ENCODE assay signal across 2 cellular contexts in genomic region chr2:165773684-165774083, GRCh38.
TF ChIP-seq lines count a peak whose summit lies in the region.

No MANE protein-coding gene starts in this region.

TF ChIP-seq in HEK293, 187 proteins besides CTCF, POLR2A, EP300 and RAD21 (continued from another document and continues in another):
- TF ChIP-seq PRDM2 (tag by site-specific recombination; IDR thresholded peaks at IDR 0.05; ENCODE audit: borderline replicate concordance) (no peak), ZNF792 (tag by site-specific recombination; IDR thresholded peaks at IDR 0.05) (no peak), ZNF350 (tag by site-specific recombination; IDR thresholded peaks at IDR 0.05) (no peak), ZNF2 (tag by site-specific recombination; IDR thresholded peaks at IDR 0.05) (no peak), ZNF121 (tag by site-specific recombination; IDR thresholded peaks at IDR 0.05) (no peak), ZNF843 (tag by site-specific recombination; IDR thresholded peaks at IDR 0.05) (peak; percentile 86), ZNF174 (tag by site-specific recombination; IDR thresholded peaks at IDR 0.05) (no peak), ZNF48 (tag by site-specific recombination; IDR thresholded peaks at IDR 0.05) (no peak), ZSCAN4 (tag by site-specific recombination; IDR thresholded peaks at IDR 0.05) (no peak), ZXDB (tag by site-specific recombination; IDR thresholded peaks at IDR 0.05) (peak; percentile 80), ZNF169 (tag by site-specific recombination; IDR thresholded peaks at IDR 0.05) (no peak), ZNF211 (tag by site-specific recombination; IDR thresholded peaks at IDR 0.05; ENCODE audit: low read depth) (no peak), OVOL3 (tag by site-specific recombination; IDR thresholded peaks at IDR 0.05) (0 out of 2 replicates have a peak, but pooled peaks have one; percentile 36), ZSCAN16 (tag by site-specific recombination; IDR thresholded peaks at IDR 0.05) (no peak), ZNF16 (tag by site-specific recombination; IDR thresholded peaks at IDR 0.05; ENCODE audit: low read depth) (no peak), ZBTB49 (tag by site-specific recombination; IDR thresholded peaks at IDR 0.05; ENCODE audit: low read depth) (no peak), PRDM6 (tag by site-specific recombination; IDR thresholded peaks at IDR 0.05) (peak; percentile 68), ZNF558 (tag by site-specific recombination; IDR thresholded peaks at IDR 0.05) (no peak), ZNF837 (tag by site-specific recombination; IDR thresholded peaks at IDR 0.05) (no peak), ZNF155 (tag by site-specific recombination; IDR thresholded peaks at IDR 0.05) (no peak)

TF ChIP-seq in WTC11, 78 proteins besides CTCF, POLR2A, EP300 and RAD21 (continued from another document):
- TF ChIP-seq ZBTB43 (CRISPR knock-in tag; IDR thresholded peaks at IDR 0.05) (no peak), ZNF219 (CRISPR knock-in tag; IDR thresholded peaks at IDR 0.05; ENCODE audit: borderline replicate concordance) (no peak), TEAD1 (CRISPR knock-in tag; IDR thresholded peaks at IDR 0.05) (no peak), KAT7 (CRISPR knock-in tag; IDR thresholded peaks at IDR 0.05; ENCODE audit: borderline replicate concordance) (no peak), FOXP4 (CRISPR knock-in tag; IDR thresholded peaks at IDR 0.05) (no peak), JAZF1 (CRISPR knock-in tag; IDR thresholded peaks at IDR 0.05) (no peak), ATF6 (CRISPR knock-in tag; IDR thresholded peaks at IDR 0.05) (no peak)
